20 cellular contexts compared by ENCODE assay signal in the genomic region with DNA sequence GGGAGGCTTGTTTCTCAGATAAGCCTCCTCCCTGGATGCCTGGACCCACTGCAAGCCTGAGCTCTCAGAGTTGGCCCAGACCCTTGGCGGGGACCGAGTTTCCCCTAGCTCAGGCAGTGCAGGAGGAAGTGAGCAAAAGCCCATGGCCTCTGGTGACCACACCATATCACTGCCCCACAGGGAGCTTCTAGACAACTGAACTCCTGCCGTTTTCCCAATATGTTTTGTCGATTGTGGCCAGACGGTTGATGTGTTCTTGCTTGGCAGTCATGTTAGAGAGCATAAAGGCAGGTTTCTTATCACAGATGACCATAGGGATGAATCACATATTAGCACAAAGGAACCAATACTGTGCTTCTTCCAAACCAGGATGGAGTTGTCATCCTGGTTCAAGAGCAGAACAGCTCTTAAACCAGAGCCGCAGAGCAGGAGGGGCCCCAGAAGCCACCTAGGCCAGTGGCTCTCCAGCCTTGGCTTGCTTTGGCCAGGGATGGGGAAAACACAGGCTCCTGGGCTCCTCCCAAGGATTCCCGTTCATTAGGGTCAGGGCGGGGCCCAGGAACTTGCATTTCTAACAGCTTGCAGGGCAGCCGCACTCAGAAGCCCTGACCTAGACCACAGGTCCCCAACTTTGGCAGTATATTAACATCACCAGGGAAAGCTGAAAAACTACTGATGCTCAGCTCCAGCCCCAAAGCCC.
"Had no signal": no experiment of that assay in that cellular context is flagged by ENCODE, and none has a peak within 500 bp of the region (broad histone marks: within the 10 kb centered on the region; RNA-seq: fewer than 3 reads in every experiment).

No MANE protein-coding gene starts in this region.

- H3K4me2 ChIP-seq: hepatocyte had no signal

- H3K79me2 ChIP-seq: hepatocyte had no signal

- DNase-seq: activated CD4-positive, alpha-beta T cell treated with anti-CD3 and anti-CD28 coated beads, Interleukin-2, amount 10 ng/mL, durations not matched to agents 24 days and 14 days; activated CD8-positive, alpha-beta T cell treated with anti-CD3 and anti-CD28 coated beads for 36 hours; activated naive CD4-positive, alpha-beta T cell treated with Interleukin-2 at 50 U/mL for 16 hours; activated naive CD8-positive, alpha-beta T cell treated with anti-CD3 and anti-CD28 coated beads, Interleukin-2, amount 10 ng/mL, durations not matched to agents 7 days and 5 days; activated T-cell treated with anti-CD3 and anti-CD28 coated beads, Interleukin-2, amount 50 U/mL, for 1 hour; central memory CD4-positive, alpha-beta T cell; effector memory CD4-positive, alpha-beta T cell; left cardiac atrium; lower lobe of right lung; occipital lobe; stimulated activated naive B cell treated with anti-CD40 and anti-IgM and Interleukin-4, amounts not matched to agents 10 μg/mL and 1 μg/mL and 100 μg/mL, for 72 hours; SW 1271; T-helper 2 cell had no signal

- H3K36me3 ChIP-seq: esophagus muscularis mucosa, lower lobe of right lung had no signal

- H3K27me3 Mint-ChIP-seq: progenitor cell of endocrine pancreas had no signal

- H3K4me1 ChIP-seq: esophagus muscularis mucosa, lower lobe of right lung had no signal

- H3K4me3 ChIP-seq: esophagus muscularis mucosa, hepatocyte, lower lobe of right lung had no signal

- H3K27ac ChIP-seq: esophagus muscularis mucosa, hepatocyte, lower lobe of right lung had no signal

- H3K4me3 Mint-ChIP-seq: activated CD4-positive, alpha-beta T cell treated with anti-CD3 and anti-CD28 coated beads, Interleukin-2, amount 10 ng/mL, durations not matched to agents 24 days and 14 days; activated CD8-positive, alpha-beta T cell treated with anti-CD3 and anti-CD28 coated beads for 36 hours; activated naive CD8-positive, alpha-beta T cell treated with anti-CD3 and anti-CD28 coated beads, Interleukin-2, amount 10 ng/mL, durations not matched to agents 7 days and 5 days; brain; dendritic cell treated with granulocyte-macrophage colony-stimulating factor and Interleukin-4, amounts not matched to agents 40 ng/mL and 50 ng/mL, for 4 days; mesothelial cell of epicardium; stimulated activated naive B cell treated with anti-CD40 and anti-IgM and Interleukin-4, amounts not matched to agents 10 μg/mL and 1 μg/mL and 100 μg/mL, for 72 hours had no signal

- H3K27ac Mint-ChIP-seq: activated CD4-positive, alpha-beta T cell treated with anti-CD3 and anti-CD28 coated beads, Interleukin-2, amount 10 ng/mL, durations not matched to agents 24 days and 14 days; activated CD8-positive, alpha-beta T cell treated with anti-CD3 and anti-CD28 coated beads for 36 hours; activated naive CD8-positive, alpha-beta T cell treated with anti-CD3 and anti-CD28 coated beads, Interleukin-2, amount 10 ng/mL, durations not matched to agents 7 days and 5 days; activated T-helper 2 cell treated with anti-CD3 and anti-CD28 coated beads, Interferon-gamma antibody, Interleukin-2, Interleukin-4, amounts not matched to agents 10 μg/mL and 5 μg/mL and 100 μg/mL, durations not matched to agents 14 hours and 24 hours and 36 hours; brain; dendritic cell treated with granulocyte-macrophage colony-stimulating factor and Interleukin-4, amounts not matched to agents 40 ng/mL and 50 ng/mL, for 4 days; mesothelial cell of epicardium; stimulated activated naive B cell treated with anti-CD40 and anti-IgM and Interleukin-4, amounts not matched to agents 10 μg/mL and 1 μg/mL and 100 μg/mL, for 72 hours had no signal

- H2AFZ ChIP-seq: hepatocyte had no signal

- H3K36me3 Mint-ChIP-seq: mesothelial cell of epicardium had no signal

- H3K27me3 ChIP-seq: esophagus muscularis mucosa, hepatocyte had no signal

- H3K4me1 Mint-ChIP-seq: activated CD4-positive, alpha-beta T cell treated with anti-CD3 and anti-CD28 coated beads, Interleukin-2, amount 10 ng/mL, durations not matched to agents 24 days and 14 days; activated naive CD8-positive, alpha-beta T cell treated with anti-CD3 and anti-CD28 coated beads, Interleukin-2, amount 10 ng/mL, durations not matched to agents 7 days and 5 days; brain; stimulated activated naive B cell treated with anti-CD40 and anti-IgM and Interleukin-4, amounts not matched to agents 10 μg/mL and 1 μg/mL and 100 μg/mL, for 72 hours had no signal

- ATAC-seq: activated CD8-positive, alpha-beta T cell treated with anti-CD3 and anti-CD28 coated beads for 36 hours; left cardiac atrium; lower lobe of right lung; stimulated activated naive B cell treated with anti-CD40 and anti-IgM and Interleukin-4, amounts not matched to agents 10 μg/mL and 1 μg/mL and 100 μg/mL, for 72 hours had no signal
